Comparison of ENCODE assay signal across 15 cellular contexts in genomic region chr10:69703256-69703655, GRCh38.
DNase-seq lines count a peak whose midpoint lies in the region; ATAC-seq and TF ChIP-seq lines count a peak whose summit lies in the region.
"Had no signal": no experiment of that assay in that cellular context is flagged by ENCODE, and none has a peak within 500 bp of the region (broad histone marks: within the 10 kb centered on the region; RNA-seq: fewer than 3 reads in every experiment).

No MANE protein-coding gene starts in this region.

- POLR2A ChIA-PET in MCF 10A (lab: Yijun Ruan, JAX): no interaction called here

- H2AFZ ChIP-seq in mammary epithelial cell (ENCODE audit: low read depth, low read length): peak overlapping the region; percentile 11

- ATAC-seq in left lung (peak; percentile 12), GM19324 (IDR thresholded peaks at IDR 0.05; ENCODE audit: low FRiP score, unreplicated experiment) (no peak), HG03159 (IDR thresholded peaks at IDR 0.05; ENCODE audit: unreplicated experiment) (no peak), GM21717 (IDR thresholded peaks at IDR 0.05; ENCODE audit: unreplicated experiment) (no peak)

- peak overlapping the region; percentile 54 for H3K4me2 ChIP-seq in mammary epithelial cell (ENCODE audit: insufficient read depth, low read depth, low read length)

- no peak overlapping the region for H3K4me3 ChIP-seq in breast epithelium
- no peak overlapping the region for H3K4me3 ChIP-seq in mammary epithelial cell (replicated peaks in 1 of 3; ENCODE audit: insufficient read depth in 1 of 3, low read depth in 2 of 3, low read length in 3 of 3)
- H3K4me3 ChIP-seq in left lung: no peak overlapping the region

- H3K4me1 ChIP-seq in breast epithelium (no peaks in the 10 kb centered on the region), mammary epithelial cell (ENCODE audit: insufficient read depth, low read length) (peaks cover 22% of the 10 kb centered on the region), left lung (no peaks in the 10 kb centered on the region)

- TF ChIP-seq POLR2A in breast epithelium (IDR thresholded peaks at IDR 0.05): no peak

- H3K4me3 Mint-ChIP-seq in MCF 10A (ENCODE audit: unreplicated experiment): no peak overlapping the region
- H3K4me3 Mint-ChIP-seq: CD14-positive monocyte had no signal

- H3K27ac ChIP-seq in breast epithelium: no peak overlapping the region
- H3K27ac ChIP-seq in mammary epithelial cell (ENCODE audit: insufficient read depth, low read depth, low read length): peak overlapping the region; percentile 81
- peak overlapping the region; percentile 30 to 48 for H3K27ac ChIP-seq in left lung
- H3K27ac ChIP-seq: 22Rv1 had no signal

- in situ Hi-C loops in mammary epithelial cell (cut with MboI; ENCODE audit: low sequenced_read_pairs in 2 of 2): no loop called here

- peaks cover 16% of the 10 kb centered on the region for H3K4me1 Mint-ChIP-seq in MCF 10A (ENCODE audit: insufficient read depth, unreplicated experiment)

- dilution Hi-C loops in mammary epithelial cell (cut with HindIII; ENCODE audit: low sequenced_read_pairs): no loop called here

- 87% methylated on average over 3 of the region's 3 CpGs for WGBS in mammary epithelial cell (ENCODE audit: low coverage, missing lambda C conversion rate)

- no peaks in the 10 kb centered on the region for H3K36me3 Mint-ChIP-seq in MCF 10A (ENCODE audit: insufficient read depth, unreplicated experiment)
- H3K36me3 Mint-ChIP-seq: CD14-positive monocyte had no signal

- H3K9me3 Mint-ChIP-seq in MCF 10A (ENCODE audit: unreplicated experiment): no peaks in the 10 kb centered on the region

- H3K27me3 Mint-ChIP-seq in MCF 10A (ENCODE audit: insufficient read depth, unreplicated experiment): peaks cover 37% of the 10 kb centered on the region

- H3K9ac ChIP-seq in mammary epithelial cell (ENCODE audit: insufficient read depth, low read length): peak overlapping the region; percentile 38

- TF ChIP-seq CTCF in MCF 10A (IDR thresholded peaks at IDR 0.05; ENCODE audit: unreplicated experiment) (no peak), breast epithelium (IDR thresholded peaks at IDR 0.05) (no peak), mammary epithelial cell (conservative IDR thresholded peaks at IDR 0.05 in 1 of 2, IDR thresholded peaks at IDR 0.05 in 1 of 2; ENCODE audit: extremely low read depth in 1 of 2, insufficient read depth in 1 of 2, low read depth in 1 of 2, low read length in 2 of 2) (no peak), left lung (IDR thresholded peaks at IDR 0.05) (no peak)

- BruUV-seq in MCF 10A (replicated peaks; lab: Mats Ljungman, UMichigan) (no TSS peak), mammary epithelial cell (replicated peaks; lab: Mats Ljungman, UMichigan) (no TSS peak)

- no peaks in the 10 kb centered on the region for H3K79me2 ChIP-seq in mammary epithelial cell (ENCODE audit: insufficient read depth, low read length)

- intact Hi-C loops in MCF 10A (cut with micrococcal nuclease): no loop called here
- intact Hi-C loops in breast epithelium (cut with DNase I; ENCODE audit: low total_unique reads): no loop called here
- intact Hi-C loops in mammary epithelial cell (cut with micrococcal nuclease): no loop called here
- intact Hi-C loops in left lung (cut with DNase I): no loop called here

- H3K27me3 ChIP-seq in breast epithelium (no peaks in the 10 kb centered on the region), mammary epithelial cell (ENCODE audit: insufficient read depth, low read length) (peaks cover 4% of the 10 kb centered on the region), left lung (no peaks in the 10 kb centered on the region)

- CTCF ChIA-PET in MCF 10A (lab: Yijun Ruan, JAX) (no interaction called here), mammary epithelial cell (lab: Charles Lee; ENCODE audit: low non-redundant PET) (no interaction called here)

- H4K20me1 ChIP-seq in mammary epithelial cell (ENCODE audit: insufficient read depth, low read length): no peaks in the 10 kb centered on the region

- H3K9me3 ChIP-seq in breast epithelium (peaks cover 0 to 12% of the 10 kb centered on the region in 2 donors), mammary epithelial cell (replicated peaks; ENCODE audit: insufficient read depth, low read length) (peaks cover 5% of the 10 kb centered on the region), left lung (peaks cover 0 to 14% of the 10 kb centered on the region in 2 donors)

- H3K36me3 ChIP-seq in breast epithelium (no peaks in the 10 kb centered on the region), mammary epithelial cell (ENCODE audit: insufficient read depth, low read length) (no peaks in the 10 kb centered on the region), left lung (no peaks in the 10 kb centered on the region)

- no peak for DNase-seq in MCF 10A (ENCODE audit: unreplicated experiment)
- no peak for DNase-seq in breast epithelium (ENCODE audit: low spot score in 2 of 2)
- DNase-seq in mammary epithelial cell: no peak
- no peak for DNase-seq in left lung
- no peak for DNase-seq in C1 segment of cervical spinal cord (lab: John Stamatoyannopoulos, UW)
- DNase-seq: DMS53, NCI-H1105, NCI-H1694 treated with DMSO at 0.1 percent for 48 hours, NCI-H446, NCI-H69 had no signal

- H3K27ac Mint-ChIP-seq in MCF 10A (ENCODE audit: low read depth, unreplicated experiment): peak overlapping the region; percentile 67

Comparison
In these comparisons a context has a peak if more than half of its experiments do, and no peak if none do; other contexts are left out.
1. H3K27ac ChIP-seq: peak in mammary epithelial cell (single experiment) and left lung (2 of 2); none in breast epithelium (0 of 2).